In the genomic region with DNA sequence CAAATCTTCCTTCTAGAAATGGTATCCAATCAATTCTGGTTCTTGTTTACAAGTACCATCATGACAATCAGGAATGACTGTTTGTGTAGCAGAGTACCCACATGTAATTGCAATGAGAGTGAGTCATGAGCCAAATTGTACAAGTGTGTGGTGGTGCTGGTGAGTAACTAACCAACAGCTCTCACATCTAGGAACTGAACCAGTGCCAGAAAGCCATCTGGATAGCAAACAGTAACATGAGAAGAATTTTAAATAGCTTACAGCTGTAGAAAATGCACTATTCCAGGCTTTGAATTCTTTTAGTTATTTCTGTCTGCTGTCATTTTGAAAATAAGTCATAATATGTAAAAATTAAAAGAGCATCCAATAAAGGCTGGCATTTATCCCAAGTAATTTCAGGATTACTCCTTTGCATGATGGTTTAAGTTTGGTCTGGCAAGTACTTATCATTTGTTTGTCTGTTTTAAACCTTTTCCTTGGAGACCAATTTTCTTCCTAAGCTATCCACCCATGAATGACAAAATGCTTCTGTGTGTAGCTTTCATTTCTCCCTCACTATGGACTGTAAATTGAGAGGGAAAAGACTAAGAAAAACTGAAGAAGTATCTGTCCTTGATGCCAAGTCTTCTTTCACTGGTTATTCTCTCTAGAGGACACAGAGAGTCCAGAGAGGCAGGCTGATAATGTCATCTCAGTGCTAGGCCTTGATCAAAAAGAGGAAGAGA, we compare ENCODE assay signal across 8 cellular contexts.
DNase-seq lines count a peak whose midpoint lies in the region; ATAC-seq and TF ChIP-seq lines count a peak whose summit lies in the region.

No MANE protein-coding gene starts in this region.

- peaks cover 63% of the 10 kb centered on the region for H3K36me3 ChIP-seq in endodermal cell (ENCODE audit: control insufficient read depth, insufficient read depth, low read length)

- DNase-seq in AML-193 (lab: John Stamatoyannopoulos, UW) (peak; percentile 31 to 50), LNCaP clone FGC (ENCODE audit: low read depth) (peak; percentile 87), RPMI7951 (ENCODE audit: low read depth) (peak; percentile 99), endodermal cell (no peak), middle frontal gyrus (ENCODE audit: extremely low spot score, low spot score) (peak; percentile 81)

- H3K9me3 Mint-ChIP-seq in endodermal cell: peaks cover 17% of the 10 kb centered on the region

- peak overlapping the region; percentile 2 for H3K27ac Mint-ChIP-seq in endodermal cell

- no peaks in the 10 kb centered on the region for H3K27me3 ChIP-seq in endodermal cell (ENCODE audit: control insufficient read depth, insufficient read depth, low read length, poor library complexity, severe bottlenecking)

- H3K27ac ChIP-seq in endodermal cell (ENCODE audit: low read depth, low read length): no peak overlapping the region

- peaks cover 16% of the 10 kb centered on the region for H3K4me1 Mint-ChIP-seq in endodermal cell

- ATAC-seq in GM18909 (IDR thresholded peaks at IDR 0.05; ENCODE audit: poor library complexity, unreplicated experiment) (peak; percentile 59), HG03175 (IDR thresholded peaks at IDR 0.05; ENCODE audit: unreplicated experiment) (no peak), HG03571 (IDR thresholded peaks at IDR 0.05; ENCODE audit: unreplicated experiment) (no peak)

- H3K4me1 ChIP-seq in endodermal cell (ENCODE audit: control insufficient read depth, insufficient read depth, low read length): no peaks in the 10 kb centered on the region

- H3K27me3 Mint-ChIP-seq in endodermal cell (ENCODE audit: insufficient read depth): no peaks in the 10 kb centered on the region

- peaks cover 43% of the 10 kb centered on the region for H3K9me3 ChIP-seq in endodermal cell (ENCODE audit: control insufficient read depth, low read length)

- no peak overlapping the region for H3K4me3 ChIP-seq in LNCaP clone FGC (ENCODE audit: low read depth, low read length)
- H3K4me3 ChIP-seq in endodermal cell (ENCODE audit: low read length): no peak overlapping the region

- no peak overlapping the region for H3K9ac ChIP-seq in endodermal cell (ENCODE audit: extremely low read depth, low read length, poor library complexity, severe bottlenecking)

- no peak overlapping the region for H3K4me3 Mint-ChIP-seq in endodermal cell

- no peak for TF ChIP-seq CTCF in LNCaP clone FGC (IDR thresholded peaks at IDR 0.05; ENCODE audit: control insufficient read depth, extremely low read depth, insufficient read depth)
- no peak for TF ChIP-seq CTCF in endodermal cell (conservative IDR thresholded peaks at IDR 0.05)

- H3K36me3 Mint-ChIP-seq in endodermal cell (ENCODE audit: low read depth): peaks cover 36% of the 10 kb centered on the region
